In the genomic region with DNA sequence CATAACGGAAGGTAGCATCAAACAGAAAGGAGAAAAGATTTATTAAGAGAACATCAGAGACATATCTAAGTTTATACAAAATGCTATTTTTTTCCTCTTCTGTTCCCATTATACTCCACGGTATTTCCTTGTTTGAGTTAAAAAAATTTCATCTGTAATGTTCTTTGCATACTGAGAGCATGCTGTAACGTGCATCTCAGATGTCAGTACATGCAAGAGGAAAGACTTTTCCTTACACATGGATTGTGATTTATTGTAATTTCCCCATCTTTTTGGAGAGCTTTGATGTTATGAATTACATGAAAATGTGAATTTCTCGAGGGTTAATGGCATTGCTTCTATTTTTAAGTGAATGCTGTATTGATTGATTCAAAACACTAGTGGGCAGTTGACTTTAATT, we compare ENCODE assay signal across 2 cellular contexts.
TF ChIP-seq lines count a peak whose summit lies in the region.

No MANE protein-coding gene starts in this region.

TF ChIP-seq in SK-N-SH, 30 proteins besides CTCF, POLR2A, EP300 and RAD21 (continued from another document):
- TF ChIP-seq, protein P1, sequence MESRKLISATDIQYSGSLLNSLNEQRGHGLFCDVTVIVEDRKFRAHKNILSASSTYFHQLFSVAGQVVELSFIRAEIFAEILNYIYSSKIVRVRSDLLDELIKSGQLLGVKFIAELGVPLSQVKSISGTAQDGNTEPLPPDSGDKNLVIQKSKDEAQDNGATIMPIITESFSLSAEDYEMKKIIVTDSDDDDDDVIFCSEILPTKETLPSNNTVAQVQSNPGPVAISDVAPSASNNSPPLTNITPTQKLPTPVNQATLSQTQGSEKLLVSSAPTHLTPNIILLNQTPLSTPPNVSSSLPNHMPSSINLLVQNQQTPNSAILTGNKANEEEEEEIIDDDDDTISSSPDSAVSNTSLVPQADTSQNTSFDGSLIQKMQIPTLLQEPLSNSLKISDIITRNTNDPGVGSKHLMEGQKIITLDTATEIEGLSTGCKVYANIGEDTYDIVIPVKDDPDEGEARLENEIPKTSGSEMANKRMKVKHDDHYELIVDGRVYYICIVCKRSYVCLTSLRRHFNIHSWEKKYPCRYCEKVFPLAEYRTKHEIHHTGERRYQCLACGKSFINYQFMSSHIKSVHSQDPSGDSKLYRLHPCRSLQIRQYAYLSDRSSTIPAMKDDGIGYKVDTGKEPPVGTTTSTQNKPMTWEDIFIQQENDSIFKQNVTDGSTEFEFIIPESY (IDR thresholded peaks at IDR 0.05; ENCODE audit: borderline replicate concordance, low read depth): no peak
- TF ChIP-seq, protein P2, sequence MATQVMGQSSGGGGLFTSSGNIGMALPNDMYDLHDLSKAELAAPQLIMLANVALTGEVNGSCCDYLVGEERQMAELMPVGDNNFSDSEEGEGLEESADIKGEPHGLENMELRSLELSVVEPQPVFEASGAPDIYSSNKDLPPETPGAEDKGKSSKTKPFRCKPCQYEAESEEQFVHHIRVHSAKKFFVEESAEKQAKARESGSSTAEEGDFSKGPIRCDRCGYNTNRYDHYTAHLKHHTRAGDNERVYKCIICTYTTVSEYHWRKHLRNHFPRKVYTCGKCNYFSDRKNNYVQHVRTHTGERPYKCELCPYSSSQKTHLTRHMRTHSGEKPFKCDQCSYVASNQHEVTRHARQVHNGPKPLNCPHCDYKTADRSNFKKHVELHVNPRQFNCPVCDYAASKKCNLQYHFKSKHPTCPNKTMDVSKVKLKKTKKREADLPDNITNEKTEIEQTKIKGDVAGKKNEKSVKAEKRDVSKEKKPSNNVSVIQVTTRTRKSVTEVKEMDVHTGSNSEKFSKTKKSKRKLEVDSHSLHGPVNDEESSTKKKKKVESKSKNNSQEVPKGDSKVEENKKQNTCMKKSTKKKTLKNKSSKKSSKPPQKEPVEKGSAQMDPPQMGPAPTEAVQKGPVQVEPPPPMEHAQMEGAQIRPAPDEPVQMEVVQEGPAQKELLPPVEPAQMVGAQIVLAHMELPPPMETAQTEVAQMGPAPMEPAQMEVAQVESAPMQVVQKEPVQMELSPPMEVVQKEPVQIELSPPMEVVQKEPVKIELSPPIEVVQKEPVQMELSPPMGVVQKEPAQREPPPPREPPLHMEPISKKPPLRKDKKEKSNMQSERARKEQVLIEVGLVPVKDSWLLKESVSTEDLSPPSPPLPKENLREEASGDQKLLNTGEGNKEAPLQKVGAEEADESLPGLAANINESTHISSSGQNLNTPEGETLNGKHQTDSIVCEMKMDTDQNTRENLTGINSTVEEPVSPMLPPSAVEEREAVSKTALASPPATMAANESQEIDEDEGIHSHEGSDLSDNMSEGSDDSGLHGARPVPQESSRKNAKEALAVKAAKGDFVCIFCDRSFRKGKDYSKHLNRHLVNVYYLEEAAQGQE (IDR thresholded peaks at IDR 0.05; ENCODE audit: low read depth, low read length): no peak
- TF ChIP-seq, protein P3, sequence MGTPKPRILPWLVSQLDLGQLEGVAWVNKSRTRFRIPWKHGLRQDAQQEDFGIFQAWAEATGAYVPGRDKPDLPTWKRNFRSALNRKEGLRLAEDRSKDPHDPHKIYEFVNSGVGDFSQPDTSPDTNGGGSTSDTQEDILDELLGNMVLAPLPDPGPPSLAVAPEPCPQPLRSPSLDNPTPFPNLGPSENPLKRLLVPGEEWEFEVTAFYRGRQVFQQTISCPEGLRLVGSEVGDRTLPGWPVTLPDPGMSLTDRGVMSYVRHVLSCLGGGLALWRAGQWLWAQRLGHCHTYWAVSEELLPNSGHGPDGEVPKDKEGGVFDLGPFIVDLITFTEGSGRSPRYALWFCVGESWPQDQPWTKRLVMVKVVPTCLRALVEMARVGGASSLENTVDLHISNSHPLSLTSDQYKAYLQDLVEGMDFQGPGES (IDR thresholded peaks at IDR 0.05; ENCODE audit: low read depth, low read length): no peak
- no peak for TF ChIP-seq EZH2phosphoT487 (IDR thresholded peaks at IDR 0.05; ENCODE audit: borderline replicate concordance, low read depth)
- no peak for TF ChIP-seq YY1 (IDR thresholded peaks at IDR 0.05; ENCODE audit: low read depth)
- no peak for TF ChIP-seq NRF1 (IDR thresholded peaks at IDR 0.05; ENCODE audit: low read depth, low read length)
- TF ChIP-seq, protein P4, sequence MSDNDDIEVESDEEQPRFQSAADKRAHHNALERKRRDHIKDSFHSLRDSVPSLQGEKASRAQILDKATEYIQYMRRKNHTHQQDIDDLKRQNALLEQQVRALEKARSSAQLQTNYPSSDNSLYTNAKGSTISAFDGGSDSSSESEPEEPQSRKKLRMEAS (IDR thresholded peaks at IDR 0.05; ENCODE audit: low read depth): no peak
- no peak for TF ChIP-seq NFIC (IDR thresholded peaks at IDR 0.05; ENCODE audit: borderline replicate concordance)

TF ChIP-seq in SK-N-SH treated with all-trans-retinoic acid at 6 μM for 48 hours, 23 proteins besides CTCF, POLR2A, EP300 and RAD21 (continued from another document):
- TF ChIP-seq, protein P5, sequence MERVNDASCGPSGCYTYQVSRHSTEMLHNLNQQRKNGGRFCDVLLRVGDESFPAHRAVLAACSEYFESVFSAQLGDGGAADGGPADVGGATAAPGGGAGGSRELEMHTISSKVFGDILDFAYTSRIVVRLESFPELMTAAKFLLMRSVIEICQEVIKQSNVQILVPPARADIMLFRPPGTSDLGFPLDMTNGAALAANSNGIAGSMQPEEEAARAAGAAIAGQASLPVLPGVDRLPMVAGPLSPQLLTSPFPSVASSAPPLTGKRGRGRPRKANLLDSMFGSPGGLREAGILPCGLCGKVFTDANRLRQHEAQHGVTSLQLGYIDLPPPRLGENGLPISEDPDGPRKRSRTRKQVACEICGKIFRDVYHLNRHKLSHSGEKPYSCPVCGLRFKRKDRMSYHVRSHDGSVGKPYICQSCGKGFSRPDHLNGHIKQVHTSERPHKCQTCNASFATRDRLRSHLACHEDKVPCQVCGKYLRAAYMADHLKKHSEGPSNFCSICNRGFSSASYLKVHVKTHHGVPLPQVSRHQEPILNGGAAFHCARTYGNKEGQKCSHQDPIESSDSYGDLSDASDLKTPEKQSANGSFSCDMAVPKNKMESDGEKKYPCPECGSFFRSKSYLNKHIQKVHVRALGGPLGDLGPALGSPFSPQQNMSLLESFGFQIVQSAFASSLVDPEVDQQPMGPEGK (CRISPR knock-in tag; IDR thresholded peaks at IDR 0.05; ENCODE audit: borderline replicate concordance): no peak
- TF ChIP-seq TCF4 (CRISPR knock-in tag; IDR thresholded peaks at IDR 0.05; ENCODE audit: borderline replicate concordance) (no peak), SNAI2 (CRISPR knock-in tag; IDR thresholded peaks at IDR 0.05) (no peak), ZC3H10 (CRISPR knock-in tag; IDR thresholded peaks at IDR 0.05) (no peak), PPARA (CRISPR knock-in tag; IDR thresholded peaks at IDR 0.05; ENCODE audit: borderline replicate concordance) (no peak), OSR1 (CRISPR knock-in tag; IDR thresholded peaks at IDR 0.05) (no peak), ISL1 (CRISPR knock-in tag; IDR thresholded peaks at IDR 0.05) (no peak), RARB (CRISPR knock-in tag; IDR thresholded peaks at IDR 0.05) (no peak), ZFP3 (CRISPR knock-in tag; IDR thresholded peaks at IDR 0.05) (no peak), TOX (CRISPR knock-in tag; IDR thresholded peaks at IDR 0.05; ENCODE audit: borderline replicate concordance) (no peak), CSDC2 (CRISPR knock-in tag; IDR thresholded peaks at IDR 0.05) (no peak), BACH2 (CRISPR knock-in tag; IDR thresholded peaks at IDR 0.05; ENCODE audit: borderline replicate concordance) (no peak), ESRRG (CRISPR knock-in tag; IDR thresholded peaks at IDR 0.05) (no peak), ZNF565 (CRISPR knock-in tag; conservative IDR thresholded peaks at IDR 0.05; ENCODE audit: low read depth) (no peak)
- TF ChIP-seq, protein P6, sequence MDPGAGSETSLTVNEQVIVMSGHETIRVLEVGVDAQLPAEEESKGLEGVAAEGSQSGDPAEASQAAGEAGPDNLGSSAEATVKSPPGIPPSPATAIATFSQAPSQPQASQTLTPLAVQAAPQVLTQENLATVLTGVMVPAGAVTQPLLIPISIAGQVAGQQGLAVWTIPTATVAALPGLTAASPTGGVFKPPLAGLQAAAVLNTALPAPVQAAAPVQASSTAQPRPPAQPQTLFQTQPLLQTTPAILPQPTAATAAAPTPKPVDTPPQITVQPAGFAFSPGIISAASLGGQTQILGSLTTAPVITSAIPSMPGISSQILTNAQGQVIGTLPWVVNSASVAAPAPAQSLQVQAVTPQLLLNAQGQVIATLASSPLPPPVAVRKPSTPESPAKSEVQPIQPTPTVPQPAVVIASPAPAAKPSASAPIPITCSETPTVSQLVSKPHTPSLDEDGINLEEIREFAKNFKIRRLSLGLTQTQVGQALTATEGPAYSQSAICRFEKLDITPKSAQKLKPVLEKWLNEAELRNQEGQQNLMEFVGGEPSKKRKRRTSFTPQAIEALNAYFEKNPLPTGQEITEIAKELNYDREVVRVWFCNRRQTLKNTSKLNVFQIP (CRISPR knock-in tag; IDR thresholded peaks at IDR 0.05; ENCODE audit: borderline replicate concordance, low read depth): no peak
- TF ChIP-seq, protein P7, sequence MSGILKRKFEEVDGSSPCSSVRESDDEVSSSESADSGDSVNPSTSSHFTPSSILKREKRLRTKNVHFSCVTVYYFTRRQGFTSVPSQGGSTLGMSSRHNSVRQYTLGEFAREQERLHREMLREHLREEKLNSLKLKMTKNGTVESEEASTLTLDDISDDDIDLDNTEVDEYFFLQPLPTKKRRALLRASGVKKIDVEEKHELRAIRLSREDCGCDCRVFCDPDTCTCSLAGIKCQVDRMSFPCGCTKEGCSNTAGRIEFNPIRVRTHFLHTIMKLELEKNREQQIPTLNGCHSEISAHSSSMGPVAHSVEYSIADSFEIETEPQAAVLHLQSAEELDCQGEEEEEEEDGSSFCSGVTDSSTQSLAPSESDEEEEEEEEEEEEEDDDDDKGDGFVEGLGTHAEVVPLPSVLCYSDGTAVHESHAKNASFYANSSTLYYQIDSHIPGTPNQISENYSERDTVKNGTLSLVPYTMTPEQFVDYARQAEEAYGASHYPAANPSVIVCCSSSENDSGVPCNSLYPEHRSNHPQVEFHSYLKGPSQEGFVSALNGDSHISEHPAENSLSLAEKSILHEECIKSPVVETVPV (CRISPR knock-in tag; IDR thresholded peaks at IDR 0.05): no peak
TF ChIP-seq in SK-N-SH treated with all-trans-retinoic acid at 6 μM for 48 hours: peak in this region for 0.
